1 cellular context compared by ENCODE assay signal in genomic region chr16:11613381-11614303, GRCh38.
A peak's percentile ranks its signal among the peaks of the same experiment; 100 is the strongest.
TF ChIP-seq lines count a peak whose summit lies in the region.

No MANE protein-coding gene starts in this region.

TF ChIP-seq in K562, 482 proteins besides CTCF, POLR2A, EP300 and RAD21 (continued from another document and continues in another):
- TF ChIP-seq CBFA2T2 (conservative IDR thresholded peaks at IDR 0.05) (peak; percentile 45), CHD7 (IDR thresholded peaks at IDR 0.05; ENCODE audit: low read depth, low read length) (no peak), FIP1L1 (IDR thresholded peaks at IDR 0.05; ENCODE audit: low read depth, low read length, poor library complexity, severe bottlenecking) (no peak), ZC3H8 (IDR thresholded peaks at IDR 0.05) (no peak), ZBED1 (IDR thresholded peaks at IDR 0.05) (0 out of 2 replicates have a peak, but pooled peaks have one; percentile 27), SMAD2 (IDR thresholded peaks at IDR 0.05; ENCODE audit: low read depth, low read length) (no peak), NR4A1 (CRISPR knock-in tag; IDR thresholded peaks at IDR 0.05) (no peak), NR4A1 (tag; IDR thresholded peaks at IDR 0.05) (peak; percentile 64; the same call in 1 of the 2 replicates), USF1 (CRISPR knock-in tag; IDR thresholded peaks at IDR 0.05) (no peak), MAX (CRISPR knock-in tag; IDR thresholded peaks at IDR 0.05) (no peak; the same call in 1 of the 2 replicates), NELFE (IDR thresholded peaks at IDR 0.05; ENCODE audit: insufficient read depth, insufficient read length) (no peak), DNMT1 (IDR thresholded peaks at IDR 0.05) (no peak), DDX20 (tag; IDR thresholded peaks at IDR 0.05; ENCODE audit: low read depth) (no peak), TFE3 (CRISPR knock-in tag; IDR thresholded peaks at IDR 0.05) (no peak), POLR2H (tag; IDR thresholded peaks at IDR 0.05; ENCODE audit: low read depth) (no peak), TSC22D4 (tag; IDR thresholded peaks at IDR 0.05) (no peak), SAP30 (IDR thresholded peaks at IDR 0.05; ENCODE audit: borderline replicate concordance, insufficient read depth, low read depth, low read length, poor library complexity, severe bottlenecking) (no peak), ZNF124 (CRISPR knock-in tag; IDR thresholded peaks at IDR 0.05) (no peak), ETV5 (CRISPR knock-in tag; IDR thresholded peaks at IDR 0.05; ENCODE audit: low read depth) (peak; percentile 90), NR0B1 (IDR thresholded peaks at IDR 0.05; ENCODE audit: partially characterized antibody) (no peak), ETS1 (conservative IDR thresholded peaks at IDR 0.05; ENCODE audit: control insufficient read depth, low read depth, low read length) (0 out of 2 replicates have a peak, but pooled peaks have one; percentile 30), E2F3 (CRISPR knock-in tag; IDR thresholded peaks at IDR 0.05) (no peak), BCL6 (CRISPR knock-in tag; IDR thresholded peaks at IDR 0.05) (no peak), MLX (CRISPR knock-in tag; conservative IDR thresholded peaks at IDR 0.05) (no peak), ILK (tag; IDR thresholded peaks at IDR 0.05; ENCODE audit: borderline replicate concordance, low read depth) (no peak), ZNF589 (CRISPR knock-in tag; IDR thresholded peaks at IDR 0.05; ENCODE audit: low read depth) (0 out of 2 replicates have a peak, but pooled peaks have one; percentile 65), ASH1L (IDR thresholded peaks at IDR 0.05; ENCODE audit: borderline replicate concordance, low read depth, partially characterized antibody) (no peak), ARNT (IDR thresholded peaks at IDR 0.05) (peak; percentile 18 to 71; a peak in 1 of 4 replicates), MCM2 (IDR thresholded peaks at IDR 0.05; ENCODE audit: low read depth) (no peak), GABPA (tag; conservative IDR thresholded peaks at IDR 0.05; ENCODE audit: low read depth) (peak; percentile 68), HEY1 (CRISPR knock-in tag; IDR thresholded peaks at IDR 0.05; ENCODE audit: borderline replicate concordance) (peak; percentile 82; the same call in 1 of the 2 replicates), ZNF395 (CRISPR knock-in tag; IDR thresholded peaks at IDR 0.05) (no peak; the same call in 1 of the 2 replicates), IRF2 (CRISPR knock-in tag; IDR thresholded peaks at IDR 0.05) (no peak), ZNF444 (CRISPR knock-in tag; IDR thresholded peaks at IDR 0.05) (no peak), CEBPG (CRISPR knock-in tag; IDR thresholded peaks at IDR 0.05) (no peak), CEBPG (tag; conservative IDR thresholded peaks at IDR 0.05 in 1 of 2, IDR thresholded peaks at IDR 0.05 in 1 of 2) (no peak), MXI1 (IDR thresholded peaks at IDR 0.05; ENCODE audit: low read depth, low read length) (no peak), ZNF639 (CRISPR knock-in tag; conservative IDR thresholded peaks at IDR 0.05 in 1 of 2, IDR thresholded peaks at IDR 0.05 in 1 of 2) (peak in 1 of 2 experiments; percentile 66; a peak in 1 of 4 replicates), HMGN3 (IDR thresholded peaks at IDR 0.05; ENCODE audit: borderline replicate concordance, extremely low read depth, insufficient read length, low read depth, low read length) (no peak), ATF3 (IDR thresholded peaks at IDR 0.05) (peak; percentile 94), ATF3 (CRISPR knock-in tag; conservative IDR thresholded peaks at IDR 0.05) (no peak), NCOA1 (IDR thresholded peaks at IDR 0.05; ENCODE audit: low read depth) (peak; percentile 42), HDAC8 (tag; IDR thresholded peaks at IDR 0.05) (no peak), ZNF316 (IDR thresholded peaks at IDR 0.05) (no peak)
